ENCODE assay signal across 8 cellular contexts in the genomic region with DNA sequence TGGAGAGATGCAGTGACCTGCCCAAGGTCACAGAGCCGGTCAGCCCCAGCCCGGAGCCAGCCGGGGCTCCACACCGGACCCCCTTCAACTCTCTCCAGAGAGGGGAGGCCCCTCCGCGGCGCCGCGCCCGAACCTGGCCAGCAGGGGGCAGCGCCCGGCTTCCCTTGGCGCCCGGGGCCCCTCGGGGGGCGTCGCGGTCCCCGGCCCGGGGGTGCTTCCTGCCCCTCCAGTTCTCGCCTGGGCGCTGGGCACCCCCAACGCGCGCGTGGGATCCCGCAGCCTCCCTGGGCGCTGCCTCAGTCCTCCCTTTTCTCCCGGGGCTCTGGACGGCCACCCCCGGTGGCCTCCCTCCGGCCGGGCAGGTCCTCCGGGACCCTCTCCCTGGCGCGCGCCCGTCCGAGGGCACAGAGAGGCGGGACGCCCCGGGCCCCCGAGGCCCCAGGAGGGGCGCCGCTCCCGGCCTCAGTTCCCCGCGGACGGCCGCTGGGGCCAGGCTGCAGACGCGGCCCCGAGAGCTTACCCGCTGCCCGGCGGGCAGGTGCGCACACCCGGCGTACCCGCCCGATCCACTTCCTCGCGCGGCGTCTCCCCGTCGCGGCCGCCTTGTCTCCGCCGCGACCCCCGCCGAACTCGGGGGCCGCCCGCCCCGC. TPM values are rescaled to one million over a fixed set of nuclear protein-coding genes. Genes with fewer than 3 reads are reported as not detected.
A peak's percentile ranks its signal among the peaks of the same experiment; 100 is the strongest.
DNase-seq lines count a peak whose midpoint lies in the region; ATAC-seq and TF ChIP-seq lines count a peak whose summit lies in the region.

No MANE protein-coding gene starts in this region.

- peak in 1 of 8 donors; percentile 45 for ATAC-seq in heart right ventricle
- ATAC-seq in Right ventricle myocardium superior (ENCODE audit: poor library complexity), result no peak

- TF ChIP-seq POLR2A in esophagus squamous epithelium (IDR thresholded peaks at IDR 0.05), result no peak

- peaks cover 20 to 74% (median 56%) of the 10 kb centered on the region in 7 donors for H3K27me3 ChIP-seq in heart right ventricle
- H3K27me3 ChIP-seq in esophagus squamous epithelium, result peaks cover 0 to 99% (median 10%) of the 10 kb centered on the region in 4 donors

- CTCF ChIA-PET in activated CD4-positive, alpha-beta memory T cell treated with anti-CD3 and anti-CD28 coated beads for 36 hours (lab: Charles Lee), result interaction anchor here (0.6 to 1.7 kb wide), 5 partner anchors 10 to 187 kb away, joined by 3 to 9 read pairs (median 4); no protein-coding TSS in a partner anchor

- no peak overlapping the region for H3K4me3 Mint-ChIP-seq in activated CD4-positive, alpha-beta memory T cell treated with anti-CD3 and anti-CD28 coated beads for 36 hours
- peak overlapping the region; percentile 67 for H3K4me3 Mint-ChIP-seq in progenitor cell of endocrine pancreas (ENCODE audit: low read depth)

- H3K27me3 Mint-ChIP-seq in activated CD4-positive, alpha-beta memory T cell treated with anti-CD3 and anti-CD28 coated beads for 36 hours, result peaks cover 44% of the 10 kb centered on the region
- peaks cover 31% of the 10 kb centered on the region for H3K27me3 Mint-ChIP-seq in progenitor cell of endocrine pancreas

- POLR2A ChIA-PET in activated CD4-positive, alpha-beta memory T cell treated with anti-CD3 and anti-CD28 coated beads for 36 hours (lab: Charles Lee), result no interaction called here

- H3K4me3 ChIP-seq in heart right ventricle, result peak overlapping the region in 9 of 10 donors; percentile 31 to 58 (median 49)
- peak overlapping the region; percentile 27 to 65 (median 39) for H3K4me3 ChIP-seq in esophagus squamous epithelium

- no peaks in the 10 kb centered on the region for H3K36me3 Mint-ChIP-seq in activated CD4-positive, alpha-beta memory T cell treated with anti-CD3 and anti-CD28 coated beads for 36 hours
- H3K36me3 Mint-ChIP-seq in progenitor cell of endocrine pancreas (ENCODE audit: insufficient read depth), result no peaks in the 10 kb centered on the region

- DNase-seq in heart right ventricle, result peak in 1 of 2 donors; percentile 34
- DNase-seq in Right ventricle myocardium superior, result no peak
- peak; percentile 29 for DNase-seq in activated CD4-positive, alpha-beta memory T cell treated with anti-CD3 and anti-CD28 coated beads for 36 hours
- no peak for DNase-seq in esophagus squamous epithelium (lab: John Stamatoyannopoulos, UW)
- peak; percentile 59 for DNase-seq in progenitor cell of endocrine pancreas (ENCODE audit: low spot score, unreplicated experiment)
- DNase-seq in GF-D8 (lab: John Stamatoyannopoulos, UW), result no peak
- DNase-seq in middle frontal gyrus (ENCODE audit: extremely low spot score, low spot score), result no peak
- no peak for DNase-seq in DMS153 treated with DMSO at 0.1 percent for 48 hours (lab: John Stamatoyannopoulos, UW; ENCODE audit: unreplicated experiment)

- H3K9me3 ChIP-seq in heart right ventricle, result no peaks in the 10 kb centered on the region
- no peaks in the 10 kb centered on the region for H3K9me3 ChIP-seq in esophagus squamous epithelium

- H3K4me1 ChIP-seq in heart right ventricle, result peaks cover 0 to 14% (median 6%) of the 10 kb centered on the region in 9 donors
- H3K4me1 ChIP-seq in esophagus squamous epithelium, result peaks cover 6 to 16% (median 11%) of the 10 kb centered on the region in 3 donors

- TF ChIP-seq CTCF in heart right ventricle (IDR thresholded peaks at IDR 0.05) (peak; percentile 38 to 75 (median 69)), esophagus squamous epithelium (IDR thresholded peaks at IDR 0.05) (peak; percentile 42 to 65 (median 48)), progenitor cell of endocrine pancreas (IDR thresholded peaks at IDR 0.05; ENCODE audit: unreplicated experiment) (peak; percentile 92)

- no peaks in the 10 kb centered on the region for H3K9me3 Mint-ChIP-seq in activated CD4-positive, alpha-beta memory T cell treated with anti-CD3 and anti-CD28 coated beads for 36 hours
- H3K9me3 Mint-ChIP-seq in progenitor cell of endocrine pancreas (ENCODE audit: low read depth), result no peaks in the 10 kb centered on the region

- peaks cover 3% of the 10 kb centered on the region for H3K4me1 Mint-ChIP-seq in activated CD4-positive, alpha-beta memory T cell treated with anti-CD3 and anti-CD28 coated beads for 36 hours (ENCODE audit: low read depth)
- peaks cover 6% of the 10 kb centered on the region for H3K4me1 Mint-ChIP-seq in progenitor cell of endocrine pancreas (ENCODE audit: low read depth)

- 0 to 2% methylated on average over 61 to 78 of the region's 78 CpGs for WGBS in heart right ventricle, 2 donors
- WGBS in esophagus squamous epithelium, 2 donors, result no CpG with 5 or more reads among the region's 78 CpGs

- no peaks in the 10 kb centered on the region for H3K36me3 ChIP-seq in heart right ventricle
- no peaks in the 10 kb centered on the region for H3K36me3 ChIP-seq in esophagus squamous epithelium

- no peak overlapping the region for H3K27ac ChIP-seq in heart right ventricle
- H3K27ac ChIP-seq in esophagus squamous epithelium, result no peak overlapping the region

- intact Hi-C loops in heart right ventricle (cut with DNase I) (loop anchor here in 5 of 10 donors (5.0 to 10.0 kb wide), 2 partner anchors 58 to 60 kb away; no protein-coding TSS in a partner anchor), Right ventricle myocardium superior (cut with DNase I) (loop anchor here (10.0 kb wide), 1 partner anchor 58 kb away; no protein-coding TSS in a partner anchor), esophagus squamous epithelium (cut with DNase I) (no loop called here)
- intact Hi-C loops in activated CD4-positive, alpha-beta memory T cell treated with anti-CD3 and anti-CD28 coated beads for 36 hours (cut with micrococcal nuclease), result no loop called here

- no peak overlapping the region for H3K27ac Mint-ChIP-seq in activated CD4-positive, alpha-beta memory T cell treated with anti-CD3 and anti-CD28 coated beads for 36 hours
- no peak overlapping the region for H3K27ac Mint-ChIP-seq in progenitor cell of endocrine pancreas

RNA-seq across cellular contexts. Expression of gene HTR1D, which starts 0.4 kb away (rescaled TPM):
- total RNA-seq in heart right ventricle, result not detected
- polyA plus RNA-seq in heart right ventricle, result under 1 TPM; 0.01 to 0.07 TPM
- not detected for total RNA-seq in Right ventricle myocardium superior
- total RNA-seq in activated CD4-positive, alpha-beta memory T cell treated with anti-CD3 and anti-CD28 coated beads for 36 hours, result not detected
- total RNA-seq in esophagus squamous epithelium, result not detected
- 0.20 and 0.31 TPM in 2 replicates for total RNA-seq in progenitor cell of endocrine pancreas

RNA-seq across cellular contexts. Expression of gene LUZP1, which starts 48.2 kb away (rescaled TPM):
- total RNA-seq in heart right ventricle, result 10 to 100 TPM; 26.3 to 40.1 (median 32.2) TPM
- 1 to 10 TPM; 6.4 to 7.7 TPM for polyA plus RNA-seq in heart right ventricle
- total RNA-seq in Right ventricle myocardium superior, result 26.3 TPM
- 10 to 100 TPM; 19.0 to 21.2 TPM for total RNA-seq in activated CD4-positive, alpha-beta memory T cell treated with anti-CD3 and anti-CD28 coated beads for 36 hours
- total RNA-seq in esophagus squamous epithelium, result 10 to 100 TPM; 16.9 to 18.7 (median 17.9) TPM
- total RNA-seq in progenitor cell of endocrine pancreas, result 45.3 and 47.5 TPM in 2 replicates

Comparison
In these comparisons a context has a peak if more than half of its experiments do, and no peak if none do; other contexts are left out.
1. DNase-seq: peak in activated CD4-positive, alpha-beta memory T cell treated with anti-CD3 and anti-CD28 coated beads for 36 hours (single experiment) and progenitor cell of endocrine pancreas (single experiment); none in Right ventricle myocardium superior (single experiment), esophagus squamous epithelium (single experiment), GF-D8 (single experiment), middle frontal gyrus (single experiment) and DMS153 treated with DMSO at 0.1 percent for 48 hours (single experiment).
2. Peak in every context shown above with its lines, with median percentiles within 50 percentile points of each other: CTCF ChIP-seq.